Comparison of ENCODE assay signal across 23 cellular contexts in genomic region chr10:57785068-57785467, GRCh38.
"Had no signal": no experiment of that assay in that cellular context is flagged by ENCODE, and none has a peak within 500 bp of the region (broad histone marks: within the 10 kb centered on the region; RNA-seq: fewer than 3 reads in every experiment).

No MANE protein-coding gene starts in this region.

- H3K4me3 Mint-ChIP-seq: activated B cell treated with CpG ODN at 0.5 μM for 24 hours; activated CD4-positive, alpha-beta T cell treated with anti-CD3 and anti-CD28 coated beads for 36 hours; activated naive CD8-positive, alpha-beta T cell treated with anti-CD3 and anti-CD28 coated beads, Interleukin-2, amount 10 ng/mL, durations not matched to agents 7 days and 5 days; activated T-cell treated with anti-CD3 and anti-CD28 coated beads, Interleukin-2, amount 50 U/mL, for 4 hours; endodermal cell; natural killer cell had no signal

- H3K27me3 ChIP-seq: cardiac muscle cell, tibial artery, uterus had no signal

- H3K4me1 Mint-ChIP-seq: activated B cell treated with CpG ODN at 0.5 μM for 24 hours; activated CD4-positive, alpha-beta T cell treated with anti-CD3 and anti-CD28 coated beads for 36 hours; activated naive CD8-positive, alpha-beta T cell treated with anti-CD3 and anti-CD28 coated beads, Interleukin-2, amount 10 ng/mL, durations not matched to agents 7 days and 5 days; natural killer cell had no signal

- H3K36me3 ChIP-seq: cardiac muscle cell, tibial artery, uterus had no signal

- H3K4me3 ChIP-seq: cardiac muscle cell, tibial artery, uterus had no signal

- H3K36me3 Mint-ChIP-seq: activated naive CD8-positive, alpha-beta T cell treated with anti-CD3 and anti-CD28 coated beads, Interleukin-2, amount 10 ng/mL, durations not matched to agents 7 days and 5 days; natural killer cell had no signal

- ATAC-seq: activated CD4-positive, alpha-beta T cell treated with anti-CD3 and anti-CD28 coated beads for 36 hours; activated T-cell treated with anti-CD3 and anti-CD28 coated beads, Interleukin-2, amount 50 U/mL, for 4 hours; left ventricle myocardium superior; natural killer cell; stimulated activated naive CD8-positive, alpha-beta T cell treated with anti-CD3 and anti-CD28 coated beads, Interleukin-15, Interleukin-2, amounts not matched to agents 100 U/mL and 50 U/mL, for 24 hours had no signal

- DNase-seq: activated B cell treated with CpG ODN at 0.5 μM for 24 hours; activated CD4-positive, alpha-beta T cell treated with anti-CD3 and anti-CD28 coated beads for 36 hours; activated CD4-positive, alpha-beta T cell treated with anti-CD3 and anti-CD28 coated beads, Interleukin-2, amount 50 U/mL, for 48 hours; activated CD8-positive, alpha-beta memory T cell treated with anti-CD3 and anti-CD28 coated beads, Interleukin-2, amount 50 U/mL, for 48 hours; activated naive CD4-positive, alpha-beta T cell treated with Interleukin-2 at 50 U/mL for 16 hours; activated naive CD8-positive, alpha-beta T cell treated with anti-CD3 and anti-CD28 coated beads, Interleukin-2, amount 10 ng/mL, durations not matched to agents 7 days and 5 days; activated T-cell treated with anti-CD3 and anti-CD28 coated beads, Interleukin-2, amount 50 U/mL, for 4 hours; amygdala; cortex of kidney; endodermal cell; erythroblast; foreskin fibroblast; left ventricle myocardium superior; midbrain; natural killer cell; retina; stimulated activated CD4-positive, alpha-beta T cell treated with anti-CD3 and anti-CD28 coated beads, Interleukin-4, amount 100 ng/mL, for 24 hours; stimulated activated naive CD8-positive, alpha-beta T cell treated with anti-CD3 and anti-CD28 coated beads, Interleukin-15, Interleukin-2, amounts not matched to agents 100 U/mL and 50 U/mL, for 24 hours; T-helper 9 cell; tibial artery; uterus had no signal

- H3K27me3 Mint-ChIP-seq: activated B cell treated with CpG ODN at 0.5 μM for 24 hours; activated CD4-positive, alpha-beta T cell treated with anti-CD3 and anti-CD28 coated beads for 36 hours; activated naive CD8-positive, alpha-beta T cell treated with anti-CD3 and anti-CD28 coated beads, Interleukin-2, amount 10 ng/mL, durations not matched to agents 7 days and 5 days; progenitor cell of endocrine pancreas had no signal

- H3K27ac ChIP-seq: cardiac muscle cell, tibial artery, uterus had no signal

- H3K9me3 ChIP-seq: tibial artery, uterus had no signal

- H3K27ac Mint-ChIP-seq: activated B cell treated with CpG ODN at 0.5 μM for 24 hours; activated CD4-positive, alpha-beta T cell treated with anti-CD3 and anti-CD28 coated beads for 36 hours; activated naive CD8-positive, alpha-beta T cell treated with anti-CD3 and anti-CD28 coated beads, Interleukin-2, amount 10 ng/mL, durations not matched to agents 7 days and 5 days; endodermal cell; natural killer cell; progenitor cell of endocrine pancreas had no signal

- H3K4me1 ChIP-seq: tibial artery, uterus had no signal
